8 cellular contexts compared by ENCODE assay signal in the genomic region with DNA sequence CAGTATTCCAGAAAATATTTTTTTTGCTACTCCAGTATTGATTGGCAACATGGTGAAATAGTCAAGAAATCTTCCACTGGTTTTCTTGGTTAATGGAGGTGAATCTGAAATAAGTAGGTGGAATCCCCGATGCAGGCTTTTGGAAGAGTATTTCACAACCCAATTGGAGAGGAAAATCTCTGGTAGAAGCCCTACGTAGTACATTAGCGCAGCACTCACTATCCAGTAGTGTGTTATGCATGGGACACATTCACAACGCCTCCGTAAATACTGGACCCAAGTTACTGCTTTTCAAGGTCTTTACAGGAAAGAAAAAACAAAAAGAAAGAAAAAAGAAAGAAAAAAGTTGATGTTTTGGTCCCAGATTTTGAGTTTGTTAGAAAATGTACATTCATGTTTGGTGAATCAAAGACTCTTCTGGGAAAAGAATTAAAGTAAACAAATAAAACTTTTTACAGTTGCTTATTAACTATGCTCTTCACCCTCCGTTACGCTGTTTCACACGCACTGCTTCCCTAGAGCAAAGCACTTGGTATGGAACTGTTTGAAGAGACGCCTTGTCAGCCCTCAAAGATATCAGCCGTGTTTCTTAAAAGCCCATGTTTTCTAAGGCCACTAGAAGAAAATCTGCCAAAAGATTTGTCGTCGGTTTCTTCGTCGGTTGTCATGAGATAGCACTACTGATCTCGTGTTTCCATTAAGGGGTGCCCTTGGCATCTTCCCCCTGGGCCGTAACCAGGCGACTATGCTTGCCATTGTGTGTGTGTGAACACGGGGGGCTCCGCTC.
DNase-seq lines count a peak whose midpoint lies in the region; ATAC-seq and TF ChIP-seq lines count a peak whose summit lies in the region.

No MANE protein-coding gene starts in this region.

- H3K4me1 ChIP-seq in A673 (ENCODE audit: insufficient read depth, low read length, poor library complexity, severe bottlenecking): no peaks in the 10 kb centered on the region

- peak overlapping the region; percentile 76 for H3K4me3 Mint-ChIP-seq in activated CD4-positive, alpha-beta T cell treated with anti-CD3 and anti-CD28 coated beads, Interleukin-2, amount 10 ng/mL, durations not matched to agents 24 days and 14 days
- H3K4me3 Mint-ChIP-seq in activated naive CD8-positive, alpha-beta T cell treated with anti-CD3 and anti-CD28 coated beads for 36 hours: peak overlapping the region; percentile 68
- H3K4me3 Mint-ChIP-seq in stimulated activated memory B cell treated with anti-CD40 and anti-IgM and Interleukin-4, amounts not matched to agents 10 μg/mL and 1 μg/mL and 100 μg/mL, for 72 hours: peak overlapping the region; percentile 45

- no peak for ATAC-seq in stimulated activated memory B cell treated with anti-CD40 and anti-IgM and Interleukin-4, amounts not matched to agents 10 μg/mL and 1 μg/mL and 100 μg/mL, for 72 hours
- no peak for ATAC-seq in GM18909 (IDR thresholded peaks at IDR 0.05; ENCODE audit: poor library complexity, unreplicated experiment)

- peak overlapping the region; percentile 46 for H3K27ac Mint-ChIP-seq in activated CD4-positive, alpha-beta T cell treated with anti-CD3 and anti-CD28 coated beads, Interleukin-2, amount 10 ng/mL, durations not matched to agents 24 days and 14 days
- H3K27ac Mint-ChIP-seq in activated naive CD8-positive, alpha-beta T cell treated with anti-CD3 and anti-CD28 coated beads for 36 hours: no peak overlapping the region
- H3K27ac Mint-ChIP-seq in stimulated activated memory B cell treated with anti-CD40 and anti-IgM and Interleukin-4, amounts not matched to agents 10 μg/mL and 1 μg/mL and 100 μg/mL, for 72 hours: no peak overlapping the region

- H3K36me3 ChIP-seq in A673 (ENCODE audit: insufficient read depth, low read length, poor library complexity, severe bottlenecking): no peaks in the 10 kb centered on the region

- peaks cover 6% of the 10 kb centered on the region for H3K4me1 Mint-ChIP-seq in activated CD4-positive, alpha-beta T cell treated with anti-CD3 and anti-CD28 coated beads, Interleukin-2, amount 10 ng/mL, durations not matched to agents 24 days and 14 days
- peaks cover 9% of the 10 kb centered on the region for H3K4me1 Mint-ChIP-seq in activated naive CD8-positive, alpha-beta T cell treated with anti-CD3 and anti-CD28 coated beads for 36 hours
- peaks cover 14% of the 10 kb centered on the region for H3K4me1 Mint-ChIP-seq in stimulated activated memory B cell treated with anti-CD40 and anti-IgM and Interleukin-4, amounts not matched to agents 10 μg/mL and 1 μg/mL and 100 μg/mL, for 72 hours

- intact Hi-C loops in activated CD4-positive, alpha-beta T cell treated with anti-CD3 and anti-CD28 coated beads, Interleukin-2, amount 10 ng/mL, durations not matched to agents 24 days and 14 days (cut with micrococcal nuclease): no loop called here
- intact Hi-C loops in A673 (cut with micrococcal nuclease; ENCODE audit: unreplicated experiment): no loop called here

- DNase-seq in activated CD4-positive, alpha-beta T cell treated with anti-CD3 and anti-CD28 coated beads, Interleukin-2, amount 10 ng/mL, durations not matched to agents 24 days and 14 days: no peak
- DNase-seq in activated CD4-positive, alpha-beta T cell treated with anti-CD3 and anti-CD28 coated beads, Interleukin-2, amount 50 U/mL, for 4 hours: no peak
- DNase-seq in activated naive CD8-positive, alpha-beta T cell treated with anti-CD3 and anti-CD28 coated beads for 36 hours: no peak
- DNase-seq in kidney glomerular epithelial cell (lab: John Stamatoyannopoulos, UW) (peak; percentile 76), iPS-NIHi7 (ENCODE audit: extremely low spot score) (no peak), A673 (ENCODE audit: low spot score) (no peak)

- no peaks in the 10 kb centered on the region for H3K27me3 ChIP-seq in A673 (replicated peaks; ENCODE audit: insufficient read depth, low read depth, low read length, poor library complexity)

- H3K4me3 ChIP-seq in A673 (ENCODE audit: low read depth, low read length, poor library complexity, severe bottlenecking): no peak overlapping the region

- no peaks in the 10 kb centered on the region for H3K36me3 Mint-ChIP-seq in activated CD4-positive, alpha-beta T cell treated with anti-CD3 and anti-CD28 coated beads, Interleukin-2, amount 10 ng/mL, durations not matched to agents 24 days and 14 days (ENCODE audit: low read depth)
- peaks cover 4% of the 10 kb centered on the region for H3K36me3 Mint-ChIP-seq in activated naive CD8-positive, alpha-beta T cell treated with anti-CD3 and anti-CD28 coated beads for 36 hours
- no peaks in the 10 kb centered on the region for H3K36me3 Mint-ChIP-seq in stimulated activated memory B cell treated with anti-CD40 and anti-IgM and Interleukin-4, amounts not matched to agents 10 μg/mL and 1 μg/mL and 100 μg/mL, for 72 hours

- H3K27ac ChIP-seq in A673 (ENCODE audit: low read depth, low read length, poor library complexity, severe bottlenecking): no peak overlapping the region

- H3K9me3 Mint-ChIP-seq in activated CD4-positive, alpha-beta T cell treated with anti-CD3 and anti-CD28 coated beads, Interleukin-2, amount 10 ng/mL, durations not matched to agents 24 days and 14 days: no peaks in the 10 kb centered on the region
- no peaks in the 10 kb centered on the region for H3K9me3 Mint-ChIP-seq in activated naive CD8-positive, alpha-beta T cell treated with anti-CD3 and anti-CD28 coated beads for 36 hours
- no peaks in the 10 kb centered on the region for H3K9me3 Mint-ChIP-seq in stimulated activated memory B cell treated with anti-CD40 and anti-IgM and Interleukin-4, amounts not matched to agents 10 μg/mL and 1 μg/mL and 100 μg/mL, for 72 hours

- TF ChIP-seq CTCF in A673 (conservative IDR thresholded peaks at IDR 0.05; ENCODE audit: low read depth, low read length): no peak

- BruUV-seq in A673 (replicated peaks; lab: Mats Ljungman, UMichigan): no TSS peak

- CTCF ChIA-PET in A673 (lab: Charles Lee): no interaction called here

- H3K9me3 ChIP-seq in A673 (ENCODE audit: low read depth, low read length, poor library complexity, severe bottlenecking): no peaks in the 10 kb centered on the region

- POLR2A ChIA-PET in A673 (lab: Charles Lee; ENCODE audit: low non-redundant PET): no interaction called here

- peaks cover 77% of the 10 kb centered on the region for H3K27me3 Mint-ChIP-seq in activated CD4-positive, alpha-beta T cell treated with anti-CD3 and anti-CD28 coated beads, Interleukin-2, amount 10 ng/mL, durations not matched to agents 24 days and 14 days
- peaks cover 60% of the 10 kb centered on the region for H3K27me3 Mint-ChIP-seq in activated naive CD8-positive, alpha-beta T cell treated with anti-CD3 and anti-CD28 coated beads for 36 hours
- H3K27me3 Mint-ChIP-seq in stimulated activated memory B cell treated with anti-CD40 and anti-IgM and Interleukin-4, amounts not matched to agents 10 μg/mL and 1 μg/mL and 100 μg/mL, for 72 hours: peaks cover 41% of the 10 kb centered on the region
